1 cellular context compared by ENCODE assay signal in genomic region chr20:38471987-38472512, GRCh38.
TF ChIP-seq lines count a peak whose summit lies in the region.

No MANE protein-coding gene starts in this region.

TF ChIP-seq in HepG2, 621 proteins besides CTCF, POLR2A, EP300 and RAD21 (continues in another document):
- TF ChIP-seq FOSL2 (CRISPR knock-in tag; IDR thresholded peaks at IDR 0.05) (no peak), HDAC2 (CRISPR knock-in tag; IDR thresholded peaks at IDR 0.05) (no peak), ZNF234 (CRISPR knock-in tag; conservative IDR thresholded peaks at IDR 0.05) (0 out of 2 replicates have a peak, but pooled peaks have one; percentile 39), CENPBD1 (CRISPR knock-in tag; IDR thresholded peaks at IDR 0.05; ENCODE audit: borderline replicate concordance, low read depth) (peak; percentile 86; the same call in 1 of the 2 replicates), REL (CRISPR knock-in tag; conservative IDR thresholded peaks at IDR 0.05) (peak; percentile 60; the same call in 1 of the 2 replicates), ZNF430 (CRISPR knock-in tag; IDR thresholded peaks at IDR 0.05) (peak; percentile 62; the same call in 1 of the 2 replicates), MEIS1 (CRISPR knock-in tag; IDR thresholded peaks at IDR 0.05; ENCODE audit: borderline replicate concordance) (peak; percentile 26; the same call in 1 of the 2 replicates), ZNF607 (CRISPR knock-in tag; IDR thresholded peaks at IDR 0.05; ENCODE audit: borderline replicate concordance) (peak; percentile 0; the same call in 1 of the 2 replicates), JDP2 (CRISPR knock-in tag; IDR thresholded peaks at IDR 0.05; ENCODE audit: borderline replicate concordance) (no peak), CHD4 (IDR thresholded peaks at IDR 0.05; ENCODE audit: borderline replicate concordance, low read length) (peak; percentile 49; the same call in 1 of the 2 replicates), PCBP2 (optimal IDR thresholded peaks at IDR 0.05; ENCODE audit: low read depth, low read length, poor library complexity, severe bottlenecking) (peak; percentile 69), MLLT10 (CRISPR knock-in tag; IDR thresholded peaks at IDR 0.05) (no peak), ZNF749 (CRISPR knock-in tag; IDR thresholded peaks at IDR 0.05; ENCODE audit: borderline replicate concordance) (0 out of 2 replicates have a peak, but pooled peaks have one; percentile 22), CC2D1A (CRISPR knock-in tag; IDR thresholded peaks at IDR 0.05) (peak; percentile 36; the same call in 1 of the 2 replicates), GTF3A (CRISPR knock-in tag; conservative IDR thresholded peaks at IDR 0.05) (peak; percentile 85; the same call in 1 of the 2 replicates), ZFP82 (CRISPR knock-in tag; IDR thresholded peaks at IDR 0.05; ENCODE audit: borderline replicate concordance) (no peak), CENPT (CRISPR knock-in tag; IDR thresholded peaks at IDR 0.05; ENCODE audit: low read depth) (0 out of 2 replicates have a peak, but pooled peaks have one; percentile 9), PAX8 (CRISPR knock-in tag; IDR thresholded peaks at IDR 0.05; ENCODE audit: borderline replicate concordance) (peak; percentile 52; the same call in 1 of the 2 replicates), ZNF317 (CRISPR knock-in tag; IDR thresholded peaks at IDR 0.05) (no peak), ZNF615 (CRISPR knock-in tag; IDR thresholded peaks at IDR 0.05; ENCODE audit: borderline replicate concordance) (no peak), CCDC6 (CRISPR knock-in tag; IDR thresholded peaks at IDR 0.05) (0 out of 2 replicates have a peak, but pooled peaks have one; percentile 46), ZNF75D (CRISPR knock-in tag; IDR thresholded peaks at IDR 0.05; ENCODE audit: borderline replicate concordance) (no peak), ZNF605 (CRISPR knock-in tag; IDR thresholded peaks at IDR 0.05) (peak; percentile 93), MTERF4 (CRISPR knock-in tag; IDR thresholded peaks at IDR 0.05) (no peak; the same call in 1 of the 2 replicates), ZNF251 (CRISPR knock-in tag; IDR thresholded peaks at IDR 0.05) (peak; percentile 59; the same call in 1 of the 2 replicates), KLF15 (CRISPR knock-in tag; IDR thresholded peaks at IDR 0.05; ENCODE audit: borderline replicate concordance) (0 out of 2 replicates have a peak, but pooled peaks have one; percentile 17), ZNF318 (CRISPR knock-in tag; IDR thresholded peaks at IDR 0.05) (0 out of 2 replicates have a peak, but pooled peaks have one; percentile 56), ZNF557 (CRISPR knock-in tag; IDR thresholded peaks at IDR 0.05) (no peak), ZFYVE20 (CRISPR knock-in tag; IDR thresholded peaks at IDR 0.05; ENCODE audit: borderline replicate concordance, low read depth) (no peak), ZNF263 (CRISPR knock-in tag; IDR thresholded peaks at IDR 0.05) (no peak), ARNT2 (CRISPR knock-in tag; IDR thresholded peaks at IDR 0.05; ENCODE audit: low read depth) (0 out of 2 replicates have a peak, but pooled peaks have one; percentile 8), FOXO4 (CRISPR knock-in tag; conservative IDR thresholded peaks at IDR 0.05) (0 out of 2 replicates have a peak, but pooled peaks have one; percentile 52), ZNF224 (CRISPR knock-in tag; IDR thresholded peaks at IDR 0.05) (peak; percentile 34; the same call in 1 of the 2 replicates), ZNF7 (CRISPR knock-in tag; IDR thresholded peaks at IDR 0.05) (0 out of 2 replicates have a peak, but pooled peaks have one; percentile 4), BHLHE40 (IDR thresholded peaks at IDR 0.05; ENCODE audit: low read length) (no peak), DMTF1 (CRISPR knock-in tag; IDR thresholded peaks at IDR 0.05) (0 out of 2 replicates have a peak, but pooled peaks have one; percentile 34), MYPOP (CRISPR knock-in tag; IDR thresholded peaks at IDR 0.05) (0 out of 2 replicates have a peak, but pooled peaks have one; percentile 56), FOXC1 (CRISPR knock-in tag; IDR thresholded peaks at IDR 0.05; ENCODE audit: borderline replicate concordance) (0 out of 2 replicates have a peak, but pooled peaks have one; percentile 57), ERF (CRISPR knock-in tag; IDR thresholded peaks at IDR 0.05) (no peak), HES4 (CRISPR knock-in tag; IDR thresholded peaks at IDR 0.05; ENCODE audit: borderline replicate concordance) (0 out of 2 replicates have a peak, but pooled peaks have one; percentile 37), ZNF205 (CRISPR knock-in tag; IDR thresholded peaks at IDR 0.05) (no peak), REPIN1 (CRISPR knock-in tag; IDR thresholded peaks at IDR 0.05; ENCODE audit: borderline replicate concordance, low read depth) (peak; percentile 71; the same call in 1 of the 2 replicates), IRF1 (CRISPR knock-in tag; IDR thresholded peaks at IDR 0.05; ENCODE audit: low read depth) (0 out of 2 replicates have a peak, but pooled peaks have one; percentile 27), ZNF737 (CRISPR knock-in tag; IDR thresholded peaks at IDR 0.05; ENCODE audit: borderline replicate concordance) (no peak), ZBTB49 (CRISPR knock-in tag; IDR thresholded peaks at IDR 0.05; ENCODE audit: borderline replicate concordance) (peak; percentile 25; the same call in 1 of the 2 replicates), GLI4 (CRISPR knock-in tag; IDR thresholded peaks at IDR 0.05; ENCODE audit: borderline replicate concordance) (0 out of 2 replicates have a peak, but pooled peaks have one; percentile 7), ATRX (CRISPR knock-in tag; IDR thresholded peaks at IDR 0.05; ENCODE audit: borderline replicate concordance) (0 out of 2 replicates have a peak, but pooled peaks have one; percentile 5)
